21 cellular contexts compared by ENCODE assay signal in the genomic region with DNA sequence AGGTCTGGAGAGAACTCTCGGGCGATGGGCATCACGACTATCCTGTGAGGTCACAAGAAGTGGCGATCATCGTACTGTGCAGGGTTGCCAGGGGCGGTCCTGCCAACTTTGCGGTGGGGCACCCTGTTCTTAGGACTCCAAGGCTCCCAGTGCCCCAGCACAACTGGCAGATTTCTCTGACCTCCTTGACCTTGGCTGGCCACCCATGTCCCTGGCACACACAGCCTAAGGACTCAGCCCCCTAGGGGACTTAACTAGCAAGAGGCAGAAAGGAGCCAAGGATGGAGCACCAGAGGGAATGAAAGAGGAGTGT. TPM values are rescaled to one million over a fixed set of nuclear protein-coding genes. Genes with fewer than 3 reads are reported as not detected.
DNase-seq lines count a peak whose midpoint lies in the region; ATAC-seq and TF ChIP-seq lines count a peak whose summit lies in the region.
"Had no signal": no experiment of that assay in that cellular context is flagged by ENCODE, and none has a peak within 500 bp of the region (broad histone marks: within the 10 kb centered on the region; RNA-seq: fewer than 3 reads in every experiment).

No MANE protein-coding gene starts in this region.

- H3K4me1 ChIP-seq in spleen: peaks cover 0 to 23% (median 3%) of the 10 kb centered on the region in 6 donors
- H3K4me1 ChIP-seq: right lobe of liver, transverse colon had no signal

- CTCF ChIA-PET in activated CD4-positive, alpha-beta T cell treated with anti-CD3 and anti-CD28 coated beads for 36 hours (lab: Charles Lee): interaction anchor here (0.5 to 2.5 kb wide), 6 partner anchors 17 to 68 kb away, joined by 3 to 11 read pairs (median 4); no protein-coding TSS in a partner anchor
- CTCF ChIA-PET in activated CD4-positive, alpha-beta memory T cell treated with anti-CD3 and anti-CD28 coated beads, Interleukin-2, amount 10 ng/mL, durations not matched to agents 7 days and 5 days (lab: Charles Lee): interaction anchor here (0.8 to 30.7 kb wide), 3 partner anchors 15 to 47 kb away, joined by 4 to 578 read pairs (median 9); no protein-coding TSS in a partner anchor

- H3K36me3 Mint-ChIP-seq in activated CD4-positive, alpha-beta T cell treated with anti-CD3 and anti-CD28 coated beads for 36 hours (ENCODE audit: low read depth): peaks cover 75% of the 10 kb centered on the region
- peaks cover 85% of the 10 kb centered on the region for H3K36me3 Mint-ChIP-seq in activated CD4-positive, alpha-beta memory T cell treated with anti-CD3 and anti-CD28 coated beads, Interleukin-2, amount 10 ng/mL, durations not matched to agents 7 days and 5 days (ENCODE audit: low read depth)

- no peaks in the 10 kb centered on the region for H3K27me3 Mint-ChIP-seq in activated CD4-positive, alpha-beta T cell treated with anti-CD3 and anti-CD28 coated beads for 36 hours
- no peaks in the 10 kb centered on the region for H3K27me3 Mint-ChIP-seq in activated CD4-positive, alpha-beta memory T cell treated with anti-CD3 and anti-CD28 coated beads, Interleukin-2, amount 10 ng/mL, durations not matched to agents 7 days and 5 days

- peaks cover 32% of the 10 kb centered on the region for H3K4me1 Mint-ChIP-seq in activated CD4-positive, alpha-beta T cell treated with anti-CD3 and anti-CD28 coated beads for 36 hours
- peaks cover 10% of the 10 kb centered on the region for H3K4me1 Mint-ChIP-seq in activated CD4-positive, alpha-beta memory T cell treated with anti-CD3 and anti-CD28 coated beads, Interleukin-2, amount 10 ng/mL, durations not matched to agents 7 days and 5 days

- H3K4me3 Mint-ChIP-seq in activated CD4-positive, alpha-beta T cell treated with anti-CD3 and anti-CD28 coated beads for 36 hours: no peak overlapping the region
- no peak overlapping the region for H3K4me3 Mint-ChIP-seq in activated CD4-positive, alpha-beta memory T cell treated with anti-CD3 and anti-CD28 coated beads, Interleukin-2, amount 10 ng/mL, durations not matched to agents 7 days and 5 days

- peak overlapping the region; percentile 78 for H3K27ac Mint-ChIP-seq in activated CD4-positive, alpha-beta T cell treated with anti-CD3 and anti-CD28 coated beads for 36 hours
- H3K27ac Mint-ChIP-seq in activated CD4-positive, alpha-beta memory T cell treated with anti-CD3 and anti-CD28 coated beads, Interleukin-2, amount 10 ng/mL, durations not matched to agents 7 days and 5 days: peak overlapping the region; percentile 21

- H3K9me3 Mint-ChIP-seq in activated CD4-positive, alpha-beta T cell treated with anti-CD3 and anti-CD28 coated beads for 36 hours (ENCODE audit: low read depth): no peaks in the 10 kb centered on the region
- H3K9me3 Mint-ChIP-seq in activated CD4-positive, alpha-beta memory T cell treated with anti-CD3 and anti-CD28 coated beads, Interleukin-2, amount 10 ng/mL, durations not matched to agents 7 days and 5 days: no peaks in the 10 kb centered on the region

- no peak overlapping the region for H3K4me3 ChIP-seq in dorsolateral prefrontal cortex
- no peak overlapping the region for H3K4me3 ChIP-seq in spleen
- H3K4me3 ChIP-seq: BLaER1, right lobe of liver, transverse colon had no signal

- WGBS in spleen, 5 donors: 94 to 97% (median 95%) methylated on average over 5 to 7 of the region's 7 CpGs

- TF ChIP-seq CTCF in dorsolateral prefrontal cortex (IDR thresholded peaks at IDR 0.05 in 54 of 56, conservative IDR thresholded peaks at IDR 0.05 in 2 of 56; ENCODE audit: low read depth in 1 of 56, partially characterized antibody in 56 of 56) (no peak), spleen (IDR thresholded peaks at IDR 0.05 in 8 of 11, conservative IDR thresholded peaks at IDR 0.05 in 3 of 11) (no peak)

- no peaks in the 10 kb centered on the region for H3K27me3 ChIP-seq in dorsolateral prefrontal cortex
- no peaks in the 10 kb centered on the region for H3K27me3 ChIP-seq in spleen (replicated peaks in 1 of 7)
- H3K27me3 ChIP-seq: BLaER1, right lobe of liver, transverse colon had no signal

- ATAC-seq in activated CD4-positive, alpha-beta T cell treated with anti-CD3 and anti-CD28 coated beads for 36 hours: no peak
- ATAC-seq: left cardiac atrium, right lobe of liver had no signal

- H3K36me3 ChIP-seq in spleen: peaks cover 20 to 100% (median 98%) of the 10 kb centered on the region in 6 donors

- intact Hi-C loops in activated CD4-positive, alpha-beta T cell treated with anti-CD3 and anti-CD28 coated beads for 36 hours (cut with DNase I, micrococcal nuclease): no loop called here
- intact Hi-C loops in dorsolateral prefrontal cortex (cut with DNase I) (no loop called here), spleen (cut with DNase I; ENCODE audit: low total_unique reads) (no loop called here)

- no peak for DNase-seq in activated CD4-positive, alpha-beta T cell treated with anti-CD3 and anti-CD28 coated beads for 36 hours
- DNase-seq in activated CD4-positive, alpha-beta T cell treated with anti-CD3 and anti-CD28 coated beads, Interleukin-2, amount 50 U/mL, for 1 hour: no peak
- DNase-seq in activated CD4-positive, alpha-beta memory T cell treated with anti-CD3 and anti-CD28 coated beads, Interleukin-2, amount 10 ng/mL, durations not matched to agents 7 days and 5 days: no peak
- DNase-seq in dorsolateral prefrontal cortex (no peak), spleen (peak; percentile 60), cortex of kidney (lab: John Stamatoyannopoulos, UW) (no peak), GDM1 (lab: John Stamatoyannopoulos, UW) (no peak), NOMO-1 (lab: John Stamatoyannopoulos, UW; ENCODE audit: unreplicated experiment in 2 of 2) (no peak)
- DNase-seq: DMS153; effector CD8-positive, alpha-beta T cell; hypothalamus; IMR-90; left cardiac atrium; NCI-H1694 treated with DMSO at 0.1 percent for 48 hours; NCI-H345; RPMI8226; stimulated activated CD4-positive, alpha-beta T cell treated with anti-CD3 and anti-CD28 coated beads, Interleukin-2, amount 100 ng/mL, for 24 hours; transverse colon had no signal

- POLR2A ChIA-PET in activated CD4-positive, alpha-beta T cell treated with anti-CD3 and anti-CD28 coated beads for 36 hours (lab: Charles Lee): interaction anchor here (0.6 to 0.9 kb wide), 2 partner anchors 13 to 47 kb away, joined by 3 to 5 read pairs; a partner anchor contains a TSS
- POLR2A ChIA-PET in activated CD4-positive, alpha-beta memory T cell treated with anti-CD3 and anti-CD28 coated beads, Interleukin-2, amount 10 ng/mL, durations not matched to agents 7 days and 5 days (lab: Charles Lee): interaction anchor here (0.8 to 37.8 kb wide), 2 partner anchors 21 to 47 kb away, joined by 4 to 1018 read pairs; no protein-coding TSS in a partner anchor

- no peaks in the 10 kb centered on the region for H3K9me3 ChIP-seq in spleen
- H3K9me3 ChIP-seq: BLaER1, right lobe of liver, transverse colon had no signal

- TF ChIP-seq POLR2A in spleen (IDR thresholded peaks at IDR 0.05): no peak

- H3K27ac ChIP-seq in dorsolateral prefrontal cortex (peak overlapping the region in 52 of 59 donors; percentile 12 to 100 (median 62)), spleen (peak overlapping the region in 3 of 8 donors; percentile 15 to 61 (median 25))
- H3K27ac ChIP-seq: 22Rv1, BLaER1, right lobe of liver had no signal

RNA-seq across cellular contexts. Expression of a gene that starts 13.6 kb away (rescaled TPM):
- 1 to 10 TPM; 5.9 to 8.5 TPM for total RNA-seq in activated CD4-positive, alpha-beta T cell treated with anti-CD3 and anti-CD28 coated beads for 36 hours
- 10 to 100 TPM; 19.4 to 22.6 TPM for total RNA-seq in activated CD4-positive, alpha-beta memory T cell treated with anti-CD3 and anti-CD28 coated beads, Interleukin-2, amount 10 ng/mL, durations not matched to agents 7 days and 5 days
- 100 to 1,000 TPM in 84 of 120 experiments, 10 to 100 TPM in 36; 71.9 to 264 (median 114) TPM for total RNA-seq in dorsolateral prefrontal cortex
- 10 to 100 TPM; 20.2 to 66.4 (median 42.3) TPM for total RNA-seq in spleen
- polyA plus RNA-seq in spleen: 10 to 100 TPM in 1 of 3 donors, 1 to 10 TPM in 2; 8.4 to 24.1 (median 9.5) TPM

RNA-seq across cellular contexts. Expression of a gene that starts 27.9 kb away (rescaled TPM):
- under 1 TPM; 0.43 to 0.83 TPM for total RNA-seq in activated CD4-positive, alpha-beta T cell treated with anti-CD3 and anti-CD28 coated beads for 36 hours
- 1 to 10 TPM; 1.4 to 1.6 TPM for total RNA-seq in activated CD4-positive, alpha-beta memory T cell treated with anti-CD3 and anti-CD28 coated beads, Interleukin-2, amount 10 ng/mL, durations not matched to agents 7 days and 5 days
- total RNA-seq in dorsolateral prefrontal cortex: 100 to 1,000 TPM in 51 of 120 experiments, 10 to 100 TPM in 69; 33.3 to 206 (median 93.7) TPM
- 10 to 100 TPM; 50.6 to 84.3 (median 57.8) TPM for total RNA-seq in spleen
- polyA plus RNA-seq in spleen: 100 to 1,000 TPM in 1 of 3 donors, 10 to 100 TPM in 2; 21.4 to 116 (median 64.3) TPM

RNA-seq across cellular contexts. Expression of a gene that starts 33.1 kb away (rescaled TPM):
- total RNA-seq in activated CD4-positive, alpha-beta T cell treated with anti-CD3 and anti-CD28 coated beads for 36 hours: 100 to 1,000 TPM; 331 to 385 TPM
- total RNA-seq in activated CD4-positive, alpha-beta memory T cell treated with anti-CD3 and anti-CD28 coated beads, Interleukin-2, amount 10 ng/mL, durations not matched to agents 7 days and 5 days: 100 to 1,000 TPM; 315 to 328 TPM
- total RNA-seq in dorsolateral prefrontal cortex: 10 to 100 TPM; 25.9 to 77.6 (median 46.8) TPM
- 100 to 1,000 TPM in 5 of 7 donors, 10 to 100 TPM in 2; 74.9 to 158 (median 132) TPM for total RNA-seq in spleen
- 10 to 100 TPM; 39.6 to 76.7 (median 52.2) TPM for polyA plus RNA-seq in spleen

Comparison
In these comparisons a context has a peak if more than half of its experiments do, and no peak if none do; other contexts are left out.
1. RNA of a gene that starts 27.9 kb away (total RNA-seq): 33.3 to 206 TPM in dorsolateral prefrontal cortex and 50.6 to 84.3 TPM in spleen; 1.4 to 1.6 TPM in activated CD4-positive, alpha-beta memory T cell treated with anti-CD3 and anti-CD28 coated beads, Interleukin-2, amount 10 ng/mL, durations not matched to agents 7 days and 5 days and 0.43 to 0.83 TPM in activated CD4-positive, alpha-beta T cell treated with anti-CD3 and anti-CD28 coated beads for 36 hours; every median in the first group is over 10 times any median in the second.